Comparison of ENCODE assay signal across 8 cellular contexts in the genomic region with DNA sequence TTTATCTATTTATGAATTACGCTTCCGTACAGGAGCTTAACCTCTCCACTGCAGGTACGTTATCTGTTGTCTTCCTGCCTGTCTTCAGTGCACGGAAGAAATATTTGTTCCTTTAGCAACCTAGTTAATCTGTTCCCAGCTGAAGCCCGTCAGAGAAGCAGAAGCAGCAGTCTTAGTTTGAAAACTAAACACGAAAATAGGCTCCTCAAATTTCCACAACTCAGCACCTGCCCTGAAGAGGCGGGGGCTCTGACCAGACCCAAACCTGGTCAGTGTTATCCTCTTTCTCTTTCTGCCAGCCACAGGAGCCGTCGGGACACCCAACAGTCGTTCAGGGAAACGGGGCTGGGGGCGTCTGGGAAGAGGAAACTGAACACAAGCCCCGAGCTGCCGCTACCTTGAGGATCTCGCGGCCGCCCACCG. TPM values are rescaled to one million over a fixed set of nuclear protein-coding genes. Genes with fewer than 3 reads are reported as not detected.
DNase-seq lines count a peak whose midpoint lies in the region; ATAC-seq and TF ChIP-seq lines count a peak whose summit lies in the region.

No MANE protein-coding gene starts in this region.

- H3K27me3 Mint-ChIP-seq in activated naive CD8-positive, alpha-beta T cell = no peaks in the 10 kb centered on the region

- no peaks in the 10 kb centered on the region for H3K27me3 ChIP-seq in HL-60 (ENCODE audit: insufficient read depth, poor library complexity, severe bottlenecking)
- H3K27me3 ChIP-seq in kidney epithelial cell (ENCODE audit: control insufficient read depth, insufficient read depth, low read length) = no peaks in the 10 kb centered on the region
- no peaks in the 10 kb centered on the region for H3K27me3 ChIP-seq in testis

- H3K4me1 ChIP-seq in testis = peaks cover 9% of the 10 kb centered on the region

- no peaks in the 10 kb centered on the region for H3K36me3 ChIP-seq in kidney epithelial cell (ENCODE audit: control insufficient read depth, insufficient read depth, low read length)
- no peaks in the 10 kb centered on the region for H3K36me3 ChIP-seq in testis (ENCODE audit: low read depth, missing control alignments)

- H3K27ac ChIP-seq in HL-60 (replicated peaks) (peak overlapping the region; percentile 99), testis (peak overlapping the region; percentile 92 to 96)

- no peaks in the 10 kb centered on the region for H3K9me3 Mint-ChIP-seq in activated naive CD8-positive, alpha-beta T cell (ENCODE audit: low read depth)

- no peaks in the 10 kb centered on the region for H3K9me3 ChIP-seq in testis

- peak overlapping the region; percentile 68 for H3K4me3 ChIP-seq in HL-60 (replicated peaks; ENCODE audit: insufficient read depth, low read length)
- peak overlapping the region; percentile 83 for H3K4me3 ChIP-seq in kidney epithelial cell (ENCODE audit: low read depth, low read length)
- H3K4me3 ChIP-seq in testis = peak overlapping the region; percentile 63 to 75

- H3K4me3 Mint-ChIP-seq in activated naive CD8-positive, alpha-beta T cell = peak overlapping the region; percentile 98

- peak; percentile 44 for DNase-seq in COR-L47 (lab: John Stamatoyannopoulos, UW)
- DNase-seq in HL-60 (ENCODE audit: low read depth in 1 of 2, low spot score in 1 of 2) = peak in 1 of 2 experiments; percentile 31
- DNase-seq in kidney epithelial cell (ENCODE audit: low read depth) = no peak
- no peak for DNase-seq in testis
- no peak for DNase-seq in stimulated activated CD4-positive, alpha-beta T cell treated with anti-CD3 and anti-CD28 coated beads, Interleukin-15, amount 100 ng/mL, for 24 hours
- DNase-seq in AG08396 (ENCODE audit: low spot score) = no peak

- peaks cover 47% of the 10 kb centered on the region for H3K4me1 Mint-ChIP-seq in activated naive CD8-positive, alpha-beta T cell (ENCODE audit: low read depth)

- ATAC-seq in GM21360 (IDR thresholded peaks at IDR 0.05; ENCODE audit: unreplicated experiment) = peak; percentile 1

- WGBS in testis, 2 donors = 0 to 2% methylated on average over 10 to 13 of the region's 18 CpGs

- H3K36me3 Mint-ChIP-seq in activated naive CD8-positive, alpha-beta T cell = peaks cover 7% of the 10 kb centered on the region

- no peak for TF ChIP-seq POLR2A in testis (IDR thresholded peaks at IDR 0.05)

- intact Hi-C loops in testis (cut with DNase I; ENCODE audit: low total_unique reads) = loop anchor here (10.0 kb wide), 1 partner anchor 45 kb away; a partner anchor contains a TSS

- TF ChIP-seq CTCF in HL-60 (IDR thresholded peaks at IDR 0.05; ENCODE audit: insufficient read depth, low read length) (no peak), kidney epithelial cell (IDR thresholded peaks at IDR 0.05; ENCODE audit: insufficient read depth, low read length, poor library complexity, severe bottlenecking) (no peak), testis (IDR thresholded peaks at IDR 0.05) (no peak)

- peak overlapping the region; percentile 99 for H3K27ac Mint-ChIP-seq in activated naive CD8-positive, alpha-beta T cell

RNA-seq across cellular contexts. Expression of a gene that starts 0.4 kb away (rescaled TPM):
- total RNA-seq in kidney epithelial cell (3.8 and 5.4 TPM in 2 replicates), testis (10 to 100 TPM; 11.4 to 12.9 TPM)
- polyA plus RNA-seq in testis (ENCODE audit: insufficient read depth, low read depth, low replicate concordance) = 25.7 TPM

RNA-seq across cellular contexts. Expression of a gene that starts 1.0 kb away (rescaled TPM):
- total RNA-seq in kidney epithelial cell = 7.1 and 11.2 TPM in 2 replicates
- total RNA-seq in testis = 10 to 100 TPM; 11.5 to 20.9 TPM
- 14.5 TPM for polyA plus RNA-seq in testis (ENCODE audit: insufficient read depth, low read depth, low replicate concordance)

RNA-seq across cellular contexts. Expression of a gene that starts 22.1 kb away (rescaled TPM):
- total RNA-seq in kidney epithelial cell (191 and 206 TPM in 2 replicates), testis (10 to 100 TPM; 60.5 to 72.2 TPM)
- 34.5 TPM for polyA plus RNA-seq in testis (ENCODE audit: insufficient read depth, low read depth, low replicate concordance)

RNA-seq across cellular contexts. Expression of a gene that starts 45.9 kb away (rescaled TPM):
- total RNA-seq in kidney epithelial cell = 55.5 and 61.1 TPM in 2 replicates
- 10 to 100 TPM; 43.8 to 54.8 TPM for total RNA-seq in testis
- polyA plus RNA-seq in testis (ENCODE audit: insufficient read depth, low read depth, low replicate concordance) = 54.8 TPM
